1 cellular context compared by ENCODE assay signal in the genomic region with DNA sequence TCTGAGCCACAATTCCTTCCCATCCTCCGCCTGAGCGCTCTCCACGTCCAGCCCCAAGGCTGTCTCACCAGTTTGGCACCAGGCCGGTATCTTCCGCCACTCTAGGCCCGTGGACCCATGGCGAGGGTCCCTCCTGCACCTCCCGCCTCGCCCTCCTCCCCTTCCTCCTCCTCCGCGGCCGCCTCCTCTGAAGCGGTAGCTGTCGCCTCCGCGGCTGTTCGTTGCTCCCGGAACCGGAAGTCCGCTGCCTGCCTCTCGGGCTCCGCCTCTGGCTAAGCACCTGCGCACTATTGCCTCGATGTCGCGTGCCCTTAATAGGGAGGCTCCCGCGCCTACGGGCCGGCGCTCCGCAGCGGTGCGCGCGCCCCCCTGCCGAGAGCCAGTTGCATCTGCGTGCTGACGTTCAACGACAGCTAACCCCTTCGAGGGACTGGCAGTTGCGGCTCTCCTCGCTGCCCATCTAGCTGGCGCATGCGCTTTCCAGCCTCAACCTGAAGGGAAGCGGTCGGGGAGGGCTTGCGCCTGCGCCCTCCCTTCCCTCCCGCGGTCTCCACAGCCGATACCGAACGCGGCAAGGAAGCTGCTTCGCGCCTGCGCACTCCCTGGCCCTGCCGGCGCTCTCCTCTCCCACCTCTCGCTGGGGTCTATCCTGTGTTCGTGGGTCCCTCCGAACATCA.
A peak's percentile ranks its signal among the peaks of the same experiment; 100 is the strongest.
TF ChIP-seq lines count a peak whose summit lies in the region.

A gene with protein sequence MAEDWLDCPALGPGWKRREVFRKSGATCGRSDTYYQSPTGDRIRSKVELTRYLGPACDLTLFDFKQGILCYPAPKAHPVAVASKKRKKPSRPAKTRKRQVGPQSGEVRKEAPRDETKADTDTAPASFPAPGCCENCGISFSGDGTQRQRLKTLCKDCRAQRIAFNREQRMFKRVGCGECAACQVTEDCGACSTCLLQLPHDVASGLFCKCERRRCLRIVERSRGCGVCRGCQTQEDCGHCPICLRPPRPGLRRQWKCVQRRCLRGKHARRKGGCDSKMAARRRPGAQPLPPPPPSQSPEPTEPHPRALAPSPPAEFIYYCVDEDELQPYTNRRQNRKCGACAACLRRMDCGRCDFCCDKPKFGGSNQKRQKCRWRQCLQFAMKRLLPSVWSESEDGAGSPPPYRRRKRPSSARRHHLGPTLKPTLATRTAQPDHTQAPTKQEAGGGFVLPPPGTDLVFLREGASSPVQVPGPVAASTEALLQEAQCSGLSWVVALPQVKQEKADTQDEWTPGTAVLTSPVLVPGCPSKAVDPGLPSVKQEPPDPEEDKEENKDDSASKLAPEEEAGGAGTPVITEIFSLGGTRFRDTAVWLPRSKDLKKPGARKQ (minus strand): TSS at position 229 of the 677 bp plus-strand sequence. CDS start 1,531 bp downstream, outside the sequence.

TF ChIP-seq in WTC11, 78 proteins besides CTCF, POLR2A, EP300 and RAD21 (continued from another document):
- TF ChIP-seq, protein P1, sequence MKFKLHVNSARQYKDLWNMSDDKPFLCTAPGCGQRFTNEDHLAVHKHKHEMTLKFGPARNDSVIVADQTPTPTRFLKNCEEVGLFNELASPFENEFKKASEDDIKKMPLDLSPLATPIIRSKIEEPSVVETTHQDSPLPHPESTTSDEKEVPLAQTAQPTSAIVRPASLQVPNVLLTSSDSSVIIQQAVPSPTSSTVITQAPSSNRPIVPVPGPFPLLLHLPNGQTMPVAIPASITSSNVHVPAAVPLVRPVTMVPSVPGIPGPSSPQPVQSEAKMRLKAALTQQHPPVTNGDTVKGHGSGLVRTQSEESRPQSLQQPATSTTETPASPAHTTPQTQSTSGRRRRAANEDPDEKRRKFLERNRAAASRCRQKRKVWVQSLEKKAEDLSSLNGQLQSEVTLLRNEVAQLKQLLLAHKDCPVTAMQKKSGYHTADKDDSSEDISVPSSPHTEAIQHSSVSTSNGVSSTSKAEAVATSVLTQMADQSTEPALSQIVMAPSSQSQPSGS (CRISPR knock-in tag; IDR thresholded peaks at IDR 0.05; ENCODE audit: borderline replicate concordance, low read depth): no peak
- TF ChIP-seq ETV6 (CRISPR knock-in tag; IDR thresholded peaks at IDR 0.05) (peak; percentile 97), CBFB (CRISPR knock-in tag; IDR thresholded peaks at IDR 0.05; ENCODE audit: low read depth) (no peak), HMGXB4 (CRISPR knock-in tag; IDR thresholded peaks at IDR 0.05) (no peak), TP53 (CRISPR knock-in tag; IDR thresholded peaks at IDR 0.05) (no peak; the same call in 1 of the 2 replicates), KAT7 (CRISPR knock-in tag; IDR thresholded peaks at IDR 0.05; ENCODE audit: borderline replicate concordance) (0 out of 2 replicates have a peak, but pooled peaks have one; percentile 60)
